Comparison of ENCODE assay signal across 14 cellular contexts in genomic region chr3:108305484-108306172, GRCh38. TPM values are rescaled to one million over a fixed set of nuclear protein-coding genes. Genes with fewer than 3 reads are reported as not detected.
DNase-seq lines count a peak whose midpoint lies in the region; ATAC-seq, FAIRE-seq and TF ChIP-seq lines count a peak whose summit lies in the region.
"Had no signal": no experiment of that assay in that cellular context is flagged by ENCODE, and none has a peak within 500 bp of the region (broad histone marks: within the 10 kb centered on the region; RNA-seq: fewer than 3 reads in every experiment).

No MANE protein-coding gene starts in this region.

- no peaks in the 10 kb centered on the region for H3K4me1 ChIP-seq in left lung

- no peaks in the 10 kb centered on the region for H3K27me3 ChIP-seq in left lung

- intact Hi-C loops in left lung (cut with DNase I): no loop called here

- H3K27me3 Mint-ChIP-seq in T-helper 2 cell treated with Interferon-gamma antibody and Interleukin-4, amounts not matched to agents 5 μg/mL and 100 μg/mL, for 36 hours (ENCODE audit: low read depth): no peaks in the 10 kb centered on the region

- H3K9me3 ChIP-seq in left lung: no peaks in the 10 kb centered on the region

- TF ChIP-seq POLR2A in H54 (IDR thresholded peaks at IDR 0.05; ENCODE audit: low read depth, low read length): no peak

- H3K9me3 Mint-ChIP-seq in T-helper 2 cell treated with Interferon-gamma antibody and Interleukin-4, amounts not matched to agents 5 μg/mL and 100 μg/mL, for 36 hours: peaks cover 14% of the 10 kb centered on the region

- no peaks in the 10 kb centered on the region for H3K36me3 ChIP-seq in left lung

- H3K36me3 Mint-ChIP-seq in T-helper 2 cell treated with Interferon-gamma antibody and Interleukin-4, amounts not matched to agents 5 μg/mL and 100 μg/mL, for 36 hours (ENCODE audit: low read depth): peaks cover 7% of the 10 kb centered on the region

- no peak overlapping the region for H3K27ac ChIP-seq in left lung

- no peak overlapping the region for H3K4me3 ChIP-seq in left lung

- peak; percentile 93 for FAIRE-seq in H54 (lab: Jason Lieb, UNC)
- FAIRE-seq: TTC549 had no signal

- TF ChIP-seq CTCF in left lung (IDR thresholded peaks at IDR 0.05): no peak

- peak; percentile 10 for DNase-seq in AG08395 (ENCODE audit: low spot score)
- no peak for DNase-seq in H54 (ENCODE audit: insufficient read length, low spot score)
- peak; percentile 12 for DNase-seq in T1000 (lab: John Stamatoyannopoulos, UW)
- peak; percentile 64 to 71 for DNase-seq in left lung
- DNase-seq in NAMALWA (ENCODE audit: low spot score): no peak
- DNase-seq in T-helper 2 cell treated with Interferon-gamma antibody and Interleukin-4, amounts not matched to agents 5 μg/mL and 100 μg/mL, for 36 hours (ENCODE audit: low spot score): no peak
- DNase-seq: CD4-positive, alpha-beta memory T cell; NCI-H1417 treated with DMSO at 0.1 percent for 48 hours; occipital lobe; substantia nigra had no signal

- no peak overlapping the region for H3K27ac Mint-ChIP-seq in T-helper 2 cell treated with Interferon-gamma antibody and Interleukin-4, amounts not matched to agents 5 μg/mL and 100 μg/mL, for 36 hours

- peaks cover 26% of the 10 kb centered on the region for H3K4me1 Mint-ChIP-seq in T-helper 2 cell treated with Interferon-gamma antibody and Interleukin-4, amounts not matched to agents 5 μg/mL and 100 μg/mL, for 36 hours (ENCODE audit: low read depth)

- ATAC-seq in left lung: peak; percentile 98
- ATAC-seq in HG03108 (IDR thresholded peaks at IDR 0.05; ENCODE audit: unreplicated experiment): no peak
- ATAC-seq in HG03354 (IDR thresholded peaks at IDR 0.05; ENCODE audit: poor library complexity, severe bottlenecking, unreplicated experiment): no peak

- H3K4me3 Mint-ChIP-seq in T-helper 2 cell treated with Interferon-gamma antibody and Interleukin-4, amounts not matched to agents 5 μg/mL and 100 μg/mL, for 36 hours: no peak overlapping the region
- H3K4me3 Mint-ChIP-seq: activated T-helper 1 cell treated with anti-CD3 and anti-CD28 coated beads, Interleukin-12 subunit alpha, Interleukin-12 subunit beta, Interleukin-2, Interleukin-4 antibody, amounts not matched to agents 30 ng/mL and 10 ng/mL and 1 ng/mL, durations not matched to agents 14 hours and 24 hours and 36 hours; CD4-positive, alpha-beta memory T cell had no signal

RNA-seq across cellular contexts. Expression of gene HHLA2, which starts 9.3 kb away (rescaled TPM):
- total RNA-seq in left lung: 1 to 10 TPM; 1.5 to 2.5 TPM
- total RNA-seq: occipital lobe had no signal

Comparison
In these comparisons a context has a peak if more than half of its experiments do, and no peak if none do; other contexts are left out.
1. DNase-seq: peak in AG08395 (single experiment), T1000 (single experiment) and left lung (2 of 2); none in H54 (single experiment), NAMALWA (single experiment) and T-helper 2 cell treated with Interferon-gamma antibody and Interleukin-4, amounts not matched to agents 5 μg/mL and 100 μg/mL, for 36 hours (single experiment).